ENCODE assay signal across 2 cellular contexts in the genomic region with DNA sequence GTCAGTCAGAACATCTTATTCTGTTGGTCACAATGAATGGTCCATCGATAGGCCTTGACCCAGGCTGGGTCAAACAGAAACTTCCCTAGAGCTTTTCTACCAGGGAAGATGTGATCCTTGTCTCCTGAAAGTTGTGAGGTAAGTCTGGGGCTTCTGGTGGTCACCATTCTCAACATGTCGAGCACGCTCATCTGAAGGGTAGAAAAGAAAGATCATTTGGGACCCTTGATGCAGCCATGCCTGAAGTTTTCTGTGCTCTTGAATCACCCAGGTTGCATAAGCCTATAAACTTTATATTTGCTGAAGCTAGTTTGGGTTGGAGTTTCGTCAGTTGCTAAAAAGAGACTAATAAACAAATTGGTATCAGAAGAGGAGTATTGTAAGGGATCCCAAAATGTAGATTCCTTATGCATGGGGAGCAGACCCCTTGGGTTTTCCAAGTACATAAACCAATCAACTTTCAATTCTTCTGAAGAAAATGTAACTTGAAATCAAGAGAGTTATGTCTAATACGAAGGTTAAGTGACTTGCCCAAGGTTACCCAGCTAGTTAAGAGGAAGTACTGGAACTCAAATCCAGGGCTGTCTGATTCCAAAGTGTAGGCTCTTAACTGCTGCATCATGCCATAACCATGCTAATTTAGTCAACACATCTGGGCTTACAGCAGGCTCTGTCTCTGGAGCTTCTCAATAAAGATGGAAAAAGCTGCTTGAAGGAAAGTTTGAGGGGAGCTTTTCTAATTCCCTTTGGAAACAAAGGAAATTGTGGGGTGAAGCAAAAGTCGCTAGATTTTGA.
TF ChIP-seq lines count a peak whose summit lies in the region.

No MANE protein-coding gene starts in this region.

TF ChIP-seq in HepG2, 621 proteins besides CTCF, POLR2A, EP300 and RAD21:
- no peak for TF ChIP-seq MED1 (CRISPR knock-in tag; IDR thresholded peaks at IDR 0.05)
- TF ChIP-seq PHF21A (CRISPR knock-in tag; IDR thresholded peaks at IDR 0.05): 0 out of 2 replicates have a peak, but pooled peaks have one; percentile 27
- TF ChIP-seq ZNF329 (CRISPR knock-in tag; IDR thresholded peaks at IDR 0.05; ENCODE audit: low read depth): peak; percentile 92
- TF ChIP-seq MAFK (conservative IDR thresholded peaks at IDR 0.05 in 1 of 2, IDR thresholded peaks at IDR 0.05 in 1 of 2; ENCODE audit: low read length in 2 of 2): 0 out of 4 replicates have a peak, but pooled peaks of 1 of the 2 experiments have one; percentile 9

TF ChIP-seq in WTC11, 78 proteins besides CTCF, POLR2A, EP300 and RAD21:
- TF ChIP-seq, protein P1, sequence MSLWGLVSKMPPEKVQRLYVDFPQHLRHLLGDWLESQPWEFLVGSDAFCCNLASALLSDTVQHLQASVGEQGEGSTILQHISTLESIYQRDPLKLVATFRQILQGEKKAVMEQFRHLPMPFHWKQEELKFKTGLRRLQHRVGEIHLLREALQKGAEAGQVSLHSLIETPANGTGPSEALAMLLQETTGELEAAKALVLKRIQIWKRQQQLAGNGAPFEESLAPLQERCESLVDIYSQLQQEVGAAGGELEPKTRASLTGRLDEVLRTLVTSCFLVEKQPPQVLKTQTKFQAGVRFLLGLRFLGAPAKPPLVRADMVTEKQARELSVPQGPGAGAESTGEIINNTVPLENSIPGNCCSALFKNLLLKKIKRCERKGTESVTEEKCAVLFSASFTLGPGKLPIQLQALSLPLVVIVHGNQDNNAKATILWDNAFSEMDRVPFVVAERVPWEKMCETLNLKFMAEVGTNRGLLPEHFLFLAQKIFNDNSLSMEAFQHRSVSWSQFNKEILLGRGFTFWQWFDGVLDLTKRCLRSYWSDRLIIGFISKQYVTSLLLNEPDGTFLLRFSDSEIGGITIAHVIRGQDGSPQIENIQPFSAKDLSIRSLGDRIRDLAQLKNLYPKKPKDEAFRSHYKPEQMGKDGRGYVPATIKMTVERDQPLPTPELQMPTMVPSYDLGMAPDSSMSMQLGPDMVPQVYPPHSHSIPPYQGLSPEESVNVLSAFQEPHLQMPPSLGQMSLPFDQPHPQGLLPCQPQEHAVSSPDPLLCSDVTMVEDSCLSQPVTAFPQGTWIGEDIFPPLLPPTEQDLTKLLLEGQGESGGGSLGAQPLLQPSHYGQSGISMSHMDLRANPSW (CRISPR knock-in tag; conservative IDR thresholded peaks at IDR 0.05; ENCODE audit: low read depth): no peak
- no peak for TF ChIP-seq JUN (CRISPR knock-in tag; IDR thresholded peaks at IDR 0.05)
- TF ChIP-seq CBFB (CRISPR knock-in tag; IDR thresholded peaks at IDR 0.05; ENCODE audit: low read depth): no peak
- TF ChIP-seq ZNF671 (CRISPR knock-in tag; IDR thresholded peaks at IDR 0.05): no peak
- no peak for TF ChIP-seq TP53 (CRISPR knock-in tag; IDR thresholded peaks at IDR 0.05)
- TF ChIP-seq ATF1 (CRISPR knock-in tag; IDR thresholded peaks at IDR 0.05): no peak
- no peak for TF ChIP-seq TEAD4 (CRISPR knock-in tag; IDR thresholded peaks at IDR 0.05)
- TF ChIP-seq, protein P2, sequence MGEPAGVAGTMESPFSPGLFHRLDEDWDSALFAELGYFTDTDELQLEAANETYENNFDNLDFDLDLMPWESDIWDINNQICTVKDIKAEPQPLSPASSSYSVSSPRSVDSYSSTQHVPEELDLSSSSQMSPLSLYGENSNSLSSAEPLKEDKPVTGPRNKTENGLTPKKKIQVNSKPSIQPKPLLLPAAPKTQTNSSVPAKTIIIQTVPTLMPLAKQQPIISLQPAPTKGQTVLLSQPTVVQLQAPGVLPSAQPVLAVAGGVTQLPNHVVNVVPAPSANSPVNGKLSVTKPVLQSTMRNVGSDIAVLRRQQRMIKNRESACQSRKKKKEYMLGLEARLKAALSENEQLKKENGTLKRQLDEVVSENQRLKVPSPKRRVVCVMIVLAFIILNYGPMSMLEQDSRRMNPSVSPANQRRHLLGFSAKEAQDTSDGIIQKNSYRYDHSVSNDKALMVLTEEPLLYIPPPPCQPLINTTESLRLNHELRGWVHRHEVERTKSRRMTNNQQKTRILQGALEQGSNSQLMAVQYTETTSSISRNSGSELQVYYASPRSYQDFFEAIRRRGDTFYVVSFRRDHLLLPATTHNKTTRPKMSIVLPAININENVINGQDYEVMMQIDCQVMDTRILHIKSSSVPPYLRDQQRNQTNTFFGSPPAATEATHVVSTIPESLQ (CRISPR knock-in tag; IDR thresholded peaks at IDR 0.05): no peak
- no peak for TF ChIP-seq ZNF423 (CRISPR knock-in tag; IDR thresholded peaks at IDR 0.05)
- TF ChIP-seq, protein P3, sequence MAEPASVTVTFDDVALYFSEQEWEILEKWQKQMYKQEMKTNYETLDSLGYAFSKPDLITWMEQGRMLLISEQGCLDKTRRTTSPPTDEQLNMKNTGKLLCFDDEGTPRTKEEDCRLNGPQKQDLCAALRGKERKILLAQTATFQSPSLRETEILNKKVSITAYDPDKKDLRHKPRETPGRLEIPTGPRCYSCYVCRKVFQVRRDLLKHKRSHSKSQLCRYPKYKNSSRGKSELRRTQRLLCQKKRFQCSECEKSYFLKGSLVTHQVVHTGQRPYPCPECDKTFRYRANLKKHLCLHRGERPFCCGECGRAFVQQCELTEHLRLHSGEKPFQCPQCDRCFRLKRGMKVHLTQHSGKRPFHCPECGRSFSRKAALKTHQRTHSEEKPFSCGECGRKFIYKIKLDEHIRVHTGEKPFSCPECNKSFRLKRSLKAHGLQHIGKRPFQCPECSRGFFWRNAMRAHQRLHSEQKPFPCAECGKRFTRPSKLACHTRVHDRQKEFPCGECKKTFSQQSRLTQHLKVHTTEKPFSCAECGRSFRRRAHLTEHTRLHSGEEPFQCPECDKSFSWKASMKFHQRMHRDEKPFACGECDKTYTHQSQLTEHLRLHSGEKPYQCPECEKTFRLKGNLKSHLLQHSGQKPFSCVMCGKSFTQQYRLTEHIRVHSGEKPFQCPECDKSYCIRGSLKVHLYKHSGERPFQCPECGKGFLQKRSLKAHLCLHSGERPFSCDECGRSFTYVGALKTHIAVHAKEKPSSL (CRISPR knock-in tag; conservative IDR thresholded peaks at IDR 0.05): no peak
- TF ChIP-seq GABPB1 (CRISPR knock-in tag; IDR thresholded peaks at IDR 0.05): no peak
- TF ChIP-seq, protein P4, sequence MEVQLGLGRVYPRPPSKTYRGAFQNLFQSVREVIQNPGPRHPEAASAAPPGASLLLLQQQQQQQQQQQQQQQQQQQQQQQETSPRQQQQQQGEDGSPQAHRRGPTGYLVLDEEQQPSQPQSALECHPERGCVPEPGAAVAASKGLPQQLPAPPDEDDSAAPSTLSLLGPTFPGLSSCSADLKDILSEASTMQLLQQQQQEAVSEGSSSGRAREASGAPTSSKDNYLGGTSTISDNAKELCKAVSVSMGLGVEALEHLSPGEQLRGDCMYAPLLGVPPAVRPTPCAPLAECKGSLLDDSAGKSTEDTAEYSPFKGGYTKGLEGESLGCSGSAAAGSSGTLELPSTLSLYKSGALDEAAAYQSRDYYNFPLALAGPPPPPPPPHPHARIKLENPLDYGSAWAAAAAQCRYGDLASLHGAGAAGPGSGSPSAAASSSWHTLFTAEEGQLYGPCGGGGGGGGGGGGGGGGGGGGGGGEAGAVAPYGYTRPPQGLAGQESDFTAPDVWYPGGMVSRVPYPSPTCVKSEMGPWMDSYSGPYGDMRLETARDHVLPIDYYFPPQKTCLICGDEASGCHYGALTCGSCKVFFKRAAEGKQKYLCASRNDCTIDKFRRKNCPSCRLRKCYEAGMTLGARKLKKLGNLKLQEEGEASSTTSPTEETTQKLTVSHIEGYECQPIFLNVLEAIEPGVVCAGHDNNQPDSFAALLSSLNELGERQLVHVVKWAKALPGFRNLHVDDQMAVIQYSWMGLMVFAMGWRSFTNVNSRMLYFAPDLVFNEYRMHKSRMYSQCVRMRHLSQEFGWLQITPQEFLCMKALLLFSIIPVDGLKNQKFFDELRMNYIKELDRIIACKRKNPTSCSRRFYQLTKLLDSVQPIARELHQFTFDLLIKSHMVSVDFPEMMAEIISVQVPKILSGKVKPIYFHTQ (CRISPR knock-in tag; IDR thresholded peaks at IDR 0.05): no peak
- TF ChIP-seq, protein P5, sequence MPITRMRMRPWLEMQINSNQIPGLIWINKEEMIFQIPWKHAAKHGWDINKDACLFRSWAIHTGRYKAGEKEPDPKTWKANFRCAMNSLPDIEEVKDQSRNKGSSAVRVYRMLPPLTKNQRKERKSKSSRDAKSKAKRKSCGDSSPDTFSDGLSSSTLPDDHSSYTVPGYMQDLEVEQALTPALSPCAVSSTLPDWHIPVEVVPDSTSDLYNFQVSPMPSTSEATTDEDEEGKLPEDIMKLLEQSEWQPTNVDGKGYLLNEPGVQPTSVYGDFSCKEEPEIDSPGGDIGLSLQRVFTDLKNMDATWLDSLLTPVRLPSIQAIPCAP (CRISPR knock-in tag; IDR thresholded peaks at IDR 0.05): no peak
- TF ChIP-seq, protein P6, sequence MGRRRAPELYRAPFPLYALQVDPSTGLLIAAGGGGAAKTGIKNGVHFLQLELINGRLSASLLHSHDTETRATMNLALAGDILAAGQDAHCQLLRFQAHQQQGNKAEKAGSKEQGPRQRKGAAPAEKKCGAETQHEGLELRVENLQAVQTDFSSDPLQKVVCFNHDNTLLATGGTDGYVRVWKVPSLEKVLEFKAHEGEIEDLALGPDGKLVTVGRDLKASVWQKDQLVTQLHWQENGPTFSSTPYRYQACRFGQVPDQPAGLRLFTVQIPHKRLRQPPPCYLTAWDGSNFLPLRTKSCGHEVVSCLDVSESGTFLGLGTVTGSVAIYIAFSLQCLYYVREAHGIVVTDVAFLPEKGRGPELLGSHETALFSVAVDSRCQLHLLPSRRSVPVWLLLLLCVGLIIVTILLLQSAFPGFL (CRISPR knock-in tag; IDR thresholded peaks at IDR 0.05; ENCODE audit: borderline replicate concordance): no peak
- TF ChIP-seq, protein P7, sequence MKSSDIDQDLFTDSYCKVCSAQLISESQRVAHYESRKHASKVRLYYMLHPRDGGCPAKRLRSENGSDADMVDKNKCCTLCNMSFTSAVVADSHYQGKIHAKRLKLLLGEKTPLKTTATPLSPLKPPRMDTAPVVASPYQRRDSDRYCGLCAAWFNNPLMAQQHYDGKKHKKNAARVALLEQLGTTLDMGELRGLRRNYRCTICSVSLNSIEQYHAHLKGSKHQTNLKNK (CRISPR knock-in tag; IDR thresholded peaks at IDR 0.05): no peak
- TF ChIP-seq ZNF416 (CRISPR knock-in tag; IDR thresholded peaks at IDR 0.05): no peak
- no peak for TF ChIP-seq HMGA2 (CRISPR knock-in tag; IDR thresholded peaks at IDR 0.05)
- no peak for TF ChIP-seq ESRRA (CRISPR knock-in tag; IDR thresholded peaks at IDR 0.05; ENCODE audit: borderline replicate concordance)
- TF ChIP-seq NFE2L1 (CRISPR knock-in tag; IDR thresholded peaks at IDR 0.05): no peak
- TF ChIP-seq, protein P8, sequence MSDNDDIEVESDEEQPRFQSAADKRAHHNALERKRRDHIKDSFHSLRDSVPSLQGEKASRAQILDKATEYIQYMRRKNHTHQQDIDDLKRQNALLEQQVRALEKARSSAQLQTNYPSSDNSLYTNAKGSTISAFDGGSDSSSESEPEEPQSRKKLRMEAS (CRISPR knock-in tag; IDR thresholded peaks at IDR 0.05): no peak
TF ChIP-seq in WTC11: peak in this region for 0.
